In genomic region chr1:20978413-20978812, GRCh38 we compare ENCODE assay signal across 22 cellular contexts.
DNase-seq lines count a peak whose midpoint lies in the region; ATAC-seq, FAIRE-seq and TF ChIP-seq lines count a peak whose summit lies in the region.
"Had no signal": no experiment of that assay in that cellular context is flagged by ENCODE, and none has a peak within 500 bp of the region (broad histone marks: within the 10 kb centered on the region; RNA-seq: fewer than 3 reads in every experiment).

No MANE protein-coding gene starts in this region.

- no peaks in the 10 kb centered on the region for H3K9me3 Mint-ChIP-seq in osteocyte (ENCODE audit: unreplicated experiment)
- H3K9me3 Mint-ChIP-seq: CD4-positive, alpha-beta T cell had no signal

- H3K9me3 ChIP-seq in trophoblast cell (ENCODE audit: insufficient read depth, low read depth, low read length): no peaks in the 10 kb centered on the region
- H3K9me3 ChIP-seq: Caco-2, MG63 had no signal

- no peak overlapping the region for H4K12ac ChIP-seq in trophoblast cell (ENCODE audit: low read depth, low read length)

- no peaks in the 10 kb centered on the region for H3K79me2 ChIP-seq in trophoblast cell (ENCODE audit: control insufficient read depth, insufficient read depth, low read length, poor library complexity)

- H2BK5ac ChIP-seq in trophoblast cell (ENCODE audit: low read depth, low read length, poor library complexity): no peak overlapping the region

- no peak overlapping the region for H3K4me2 ChIP-seq in trophoblast cell (ENCODE audit: low read length)

- TF ChIP-seq CTCF in bronchial epithelial cell (IDR thresholded peaks at IDR 0.05; ENCODE audit: insufficient read depth, low read length, severe bottlenecking) (no peak), osteocyte (IDR thresholded peaks at IDR 0.05) (no peak)

- no peak overlapping the region for H2AFZ ChIP-seq in trophoblast cell (ENCODE audit: insufficient read depth, low read length, poor library complexity)

- no CpG with 5 or more reads among the region's 2 CpGs for WGBS in trophoblast cell (ENCODE audit: extremely low coverage, insufficient coverage, insufficient read length)

- H3K4me1 ChIP-seq in trophoblast cell (ENCODE audit: control insufficient read depth in 1 of 2, insufficient read depth in 2 of 2, low read length in 2 of 2): no peaks in the 10 kb centered on the region
- H3K4me1 ChIP-seq: Caco-2 had no signal

- H3K79me1 ChIP-seq in trophoblast cell (ENCODE audit: low read length): no peaks in the 10 kb centered on the region

- no peak overlapping the region for H4K91ac ChIP-seq in trophoblast cell (ENCODE audit: low read depth, low read length)

- no peak overlapping the region for H3K23ac ChIP-seq in trophoblast cell (ENCODE audit: low read length)

- ATAC-seq in HG03280 (IDR thresholded peaks at IDR 0.05; ENCODE audit: unreplicated experiment): no peak

- FAIRE-seq in bronchial epithelial cell (lab: Jason Lieb, UNC): no peak
- FAIRE-seq: H54 had no signal

- H2BK120ac ChIP-seq in trophoblast cell (ENCODE audit: insufficient read depth, low read length, poor library complexity): no peak overlapping the region

- DNase-seq in EL: peak; percentile 61
- DNase-seq in RPMI7951 (ENCODE audit: low read depth): peak; percentile 15
- peak; percentile 18 for DNase-seq in bronchial epithelial cell (ENCODE audit: low read depth)
- DNase-seq in trophoblast cell: peak; percentile 6 to 47
- no peak for DNase-seq in osteocyte (ENCODE audit: extremely low spot score, unreplicated experiment)
- DNase-seq in COLO668 (lab: John Stamatoyannopoulos, UW; ENCODE audit: unreplicated experiment): no peak
- DNase-seq: Caco-2; CD4-positive, alpha-beta T cell; DND-41; GDM1; Kasumi-1; MG63; NCI-H1417 treated with DMSO at 0.1 percent for 48 hours; NCI-H187; NCI-H446 treated with DMSO at 0.1 percent for 48 hours; NCI-H526 treated with DMSO at 0.1 percent for 48 hours; RPMI8226; SHP77; T-helper 1 cell had no signal

- H3K27ac ChIP-seq in trophoblast cell (ENCODE audit: low read depth, low read length): no peak overlapping the region
- H3K27ac ChIP-seq: SK-N-MC had no signal

- H3K4me3 ChIP-seq in bronchial epithelial cell (ENCODE audit: low read depth, low read length) (no peak overlapping the region), trophoblast cell (ENCODE audit: low read depth, low read length) (no peak overlapping the region)
- H3K4me3 ChIP-seq: MG63, SK-N-MC had no signal

- H3K36me3 ChIP-seq in bronchial epithelial cell (ENCODE audit: control insufficient read depth, insufficient read depth, low read length): no peaks in the 10 kb centered on the region
- H3K36me3 ChIP-seq in trophoblast cell (ENCODE audit: control insufficient read depth in 1 of 2, insufficient read depth in 2 of 2, low read length in 2 of 2): peaks cover 0 to 2% of the 10 kb centered on the region in 2 experiments

- H2BK12ac ChIP-seq in trophoblast cell (ENCODE audit: low read length): no peak overlapping the region

- H3K36me3 Mint-ChIP-seq in osteocyte (ENCODE audit: unreplicated experiment): peaks cover 8% of the 10 kb centered on the region

- H3K9ac ChIP-seq in trophoblast cell (ENCODE audit: low read length): no peak overlapping the region

- no peaks in the 10 kb centered on the region for H3K27me3 Mint-ChIP-seq in osteocyte (ENCODE audit: unreplicated experiment)
- H3K27me3 Mint-ChIP-seq: CD4-positive, alpha-beta T cell had no signal

- no peak overlapping the region for H3K27ac Mint-ChIP-seq in osteocyte (ENCODE audit: unreplicated experiment)
- H3K27ac Mint-ChIP-seq: CD4-positive, alpha-beta T cell had no signal

- no peak overlapping the region for H4K8ac ChIP-seq in trophoblast cell (ENCODE audit: low read depth, low read length)

- no peak overlapping the region for H3K14ac ChIP-seq in trophoblast cell (ENCODE audit: low read length)

- no peak overlapping the region for H3K18ac ChIP-seq in trophoblast cell (ENCODE audit: low read length)

- H2AK5ac ChIP-seq in trophoblast cell (ENCODE audit: low read length): no peak overlapping the region

- no peak overlapping the region for H3K4ac ChIP-seq in trophoblast cell (ENCODE audit: low read depth, low read length)

- H3K27me3 ChIP-seq in bronchial epithelial cell (ENCODE audit: control insufficient read depth, insufficient read depth, low read length): no peaks in the 10 kb centered on the region
- no peaks in the 10 kb centered on the region for H3K27me3 ChIP-seq in trophoblast cell (ENCODE audit: insufficient read depth, low read length)
- H3K27me3 ChIP-seq: MG63 had no signal

- peaks cover 26% of the 10 kb centered on the region for H3K4me1 Mint-ChIP-seq in osteocyte (ENCODE audit: unreplicated experiment)

- H3K4me3 Mint-ChIP-seq in osteocyte (ENCODE audit: unreplicated experiment): no peak overlapping the region
- H3K4me3 Mint-ChIP-seq: CD4-positive, alpha-beta T cell had no signal

Comparison
In these comparisons a context has a peak if more than half of its experiments do, and no peak if none do; other contexts are left out.
1. DNase-seq: peak in EL (single experiment), RPMI7951 (single experiment), bronchial epithelial cell (single experiment) and trophoblast cell (2 of 2); none in osteocyte (single experiment) and COLO668 (single experiment).